Comparison of ENCODE assay signal across 23 cellular contexts in the genomic region with DNA sequence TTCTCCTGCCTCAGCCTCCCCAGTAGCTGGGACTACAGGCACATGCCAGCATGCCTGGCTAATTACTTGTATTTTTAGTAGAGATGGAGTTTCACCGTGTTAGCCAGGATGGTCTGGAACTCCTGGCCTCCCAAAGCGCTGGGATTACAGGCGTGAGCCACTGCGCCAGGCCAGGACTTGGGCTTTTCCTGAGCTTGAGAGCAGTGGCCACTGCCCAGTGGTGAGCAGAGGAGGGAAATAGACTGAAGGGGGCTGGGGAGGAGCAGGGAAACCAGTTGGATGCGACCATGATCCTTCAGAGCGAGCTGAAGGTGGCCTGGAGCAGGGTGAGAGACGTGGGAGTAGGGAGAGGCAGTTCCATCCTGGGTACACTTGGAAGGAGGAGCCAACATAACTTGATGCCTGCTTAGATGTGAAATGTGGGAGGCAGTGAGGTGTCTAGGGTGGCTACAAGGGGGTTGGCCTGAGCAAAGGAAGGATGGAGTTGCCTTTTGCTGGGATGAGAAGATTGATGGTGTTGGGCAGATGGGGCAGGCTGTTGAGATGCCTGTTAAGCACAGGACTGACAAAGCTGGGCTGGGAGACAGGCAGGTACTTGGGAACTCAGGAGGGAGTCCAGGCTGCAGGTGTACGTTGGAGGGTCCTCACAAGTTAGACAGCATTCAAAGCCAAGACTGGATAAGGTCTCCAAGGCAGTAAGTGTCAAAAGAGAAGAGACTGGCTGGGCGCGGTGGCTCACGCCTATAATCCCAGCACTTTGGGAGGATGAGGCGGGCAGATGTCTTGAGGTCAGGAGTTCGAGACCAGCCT.
"Had no signal": no experiment of that assay in that cellular context is flagged by ENCODE, and none has a peak within 500 bp of the region (broad histone marks: within the 10 kb centered on the region; RNA-seq: fewer than 3 reads in every experiment).

No MANE protein-coding gene starts in this region.

- H3K27ac ChIP-seq: breast epithelium, colonic mucosa, epithelial cell of prostate, heart right ventricle, left lung, ovary, psoas muscle, tibial artery, vagina had no signal

- H3K9me3 Mint-ChIP-seq: activated B cell treated with CpG ODN at 0.5 μM for 24 hours; activated naive CD4-positive, alpha-beta T cell treated with anti-CD3 and anti-CD28 coated beads, Interleukin-2, amount 50 U/mL, for 72 hours; activated T-cell treated with anti-CD3 and anti-CD28 coated beads, Interleukin-2, amount 50 U/mL, for 24 hours; activated T-helper 17 cell treated with anti-CD3 and anti-CD28 coated beads, Interleukin-2, amount 50 U/mL, for 72 hours; central memory CD8-positive, alpha-beta T cell; natural killer cell; stimulated activated naive CD8-positive, alpha-beta T cell treated with anti-CD3 and anti-CD28 coated beads, Interleukin-15, Interleukin-2, amounts not matched to agents 100 ng/mL and 50 ng/mL, for 24 hours had no signal

- H3K4me3 ChIP-seq: breast epithelium, colonic mucosa, heart right ventricle, left lung, ovary, psoas muscle, tibial artery, vagina had no signal

- DNase-seq: activated B cell treated with CpG ODN at 0.5 μM for 24 hours; activated CD4-positive, alpha-beta T cell treated with anti-CD3 and anti-CD28 coated beads for 4 hours; activated CD4-positive, alpha-beta T cell treated with anti-CD3 and anti-CD28 coated beads, Interleukin-2, amount 50 U/mL, for 48 hours; activated T-cell treated with anti-CD3 and anti-CD28 coated beads, Interleukin-2, amount 50 U/mL, for 24 hours; colonic mucosa; heart right ventricle; left lung; midbrain; natural killer cell; ovary; stimulated activated CD4-positive, alpha-beta T cell treated with anti-CD3 and anti-CD28 coated beads, Interleukin-12 subunit alpha, Interleukin-12 subunit beta, amount 100 ng/mL, for 4 hours; SW 1271; T-helper 17 cell had no signal

- H3K4me1 Mint-ChIP-seq: activated B cell treated with CpG ODN at 0.5 μM for 24 hours; central memory CD8-positive, alpha-beta T cell; natural killer cell had no signal

- H3K4me3 Mint-ChIP-seq: activated B cell treated with CpG ODN at 0.5 μM for 24 hours; activated T-cell treated with anti-CD3 and anti-CD28 coated beads, Interleukin-2, amount 50 U/mL, for 24 hours; activated T-helper 17 cell treated with anti-CD3 and anti-CD28 coated beads, Interleukin-2, amount 50 U/mL, for 72 hours; central memory CD8-positive, alpha-beta T cell; natural killer cell; stimulated activated naive CD8-positive, alpha-beta T cell treated with anti-CD3 and anti-CD28 coated beads, Interleukin-15, Interleukin-2, amounts not matched to agents 100 ng/mL and 50 ng/mL, for 24 hours; T-helper 17 cell had no signal

- H3K36me3 ChIP-seq: breast epithelium, colonic mucosa, heart right ventricle, left lung, ovary, tibial artery, vagina had no signal

- H3K9me3 ChIP-seq: breast epithelium, colonic mucosa, left lung, ovary, psoas muscle, tibial artery, vagina had no signal

- H3K27ac Mint-ChIP-seq: activated B cell treated with CpG ODN at 0.5 μM for 24 hours; activated naive CD4-positive, alpha-beta T cell treated with anti-CD3 and anti-CD28 coated beads, Interleukin-2, amount 50 U/mL, for 72 hours; activated T-cell treated with anti-CD3 and anti-CD28 coated beads, Interleukin-2, amount 50 U/mL, for 24 hours; activated T-helper 17 cell treated with anti-CD3 and anti-CD28 coated beads, Interleukin-2, amount 50 U/mL, for 72 hours; natural killer cell; stimulated activated naive CD8-positive, alpha-beta T cell treated with anti-CD3 and anti-CD28 coated beads, Interleukin-15, Interleukin-2, amounts not matched to agents 100 ng/mL and 50 ng/mL, for 24 hours; T-helper 17 cell had no signal

- H3K4me1 ChIP-seq: breast epithelium, colonic mucosa, heart right ventricle, left lung, psoas muscle, tibial artery, vagina had no signal

- FAIRE-seq: keratinocyte had no signal

- H3K36me3 Mint-ChIP-seq: activated naive CD4-positive, alpha-beta T cell treated with anti-CD3 and anti-CD28 coated beads, Interleukin-2, amount 50 U/mL, for 72 hours; natural killer cell had no signal

- H3K27me3 ChIP-seq: breast epithelium, colonic mucosa, ovary, vagina had no signal
